Comparison of ENCODE assay signal across 20 cellular contexts in the genomic region with DNA sequence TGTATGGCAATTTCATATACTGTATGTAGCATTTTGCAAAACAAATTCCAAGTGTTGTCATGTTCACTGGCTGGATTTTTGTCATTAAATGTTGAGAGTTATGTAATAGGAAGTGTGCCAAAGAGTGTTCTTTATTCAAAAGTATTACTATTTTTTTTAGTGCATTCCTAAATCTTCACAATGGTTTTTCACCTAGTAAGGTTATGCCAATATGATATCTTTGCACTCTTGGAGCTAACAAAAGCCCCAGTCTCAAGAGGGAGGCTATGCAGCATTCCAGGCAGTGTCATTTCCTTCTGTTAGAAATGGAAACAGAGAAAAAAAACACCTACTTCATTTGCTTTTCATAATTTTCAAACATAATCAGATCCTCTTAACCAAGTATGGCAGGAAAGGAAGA. TPM values are rescaled to one million over a fixed set of nuclear protein-coding genes. Genes with fewer than 3 reads are reported as not detected.
DNase-seq lines count a peak whose midpoint lies in the region; ATAC-seq, FAIRE-seq and TF ChIP-seq lines count a peak whose summit lies in the region.
"Had no signal": no experiment of that assay in that cellular context is flagged by ENCODE, and none has a peak within 500 bp of the region (broad histone marks: within the 10 kb centered on the region; RNA-seq: fewer than 3 reads in every experiment).

No MANE protein-coding gene starts in this region.

- H3K27ac ChIP-seq in HCT116 (ENCODE audit: low read depth, low read length) (no peak overlapping the region), K562 (ENCODE audit: extremely low read depth, low read depth, low read length) (peak overlapping the region; percentile 11; the same call in 1 of the 3 replicates), hepatocyte (peak overlapping the region; percentile 62), smooth muscle cell (ENCODE audit: low read depth) (peak overlapping the region; percentile 76)
- H3K27ac ChIP-seq in CD4-positive, alpha-beta memory T cell (ENCODE audit: low read depth, low read length), result no peak overlapping the region

- H3K9me1 ChIP-seq in K562 (ENCODE audit: control insufficient read depth, insufficient read depth, low read length), result no peaks in the 10 kb centered on the region

- FAIRE-seq in K562 (lab: Jason Lieb, UNC), result no peak
- FAIRE-seq: HepG2 had no signal

- no peak for TF ChIP-seq EP300 in K562 (IDR thresholded peaks at IDR 0.05; ENCODE audit: low read length)

- TF ChIP-seq POLR2A in HCT116 (IDR thresholded peaks at IDR 0.05; ENCODE audit: borderline replicate concordance, extremely low read depth, insufficient read depth, insufficient read length) (no peak), K562 (conservative IDR thresholded peaks at IDR 0.05) (no peak)

- H3K36me3 ChIP-seq in HCT116 (ENCODE audit: control insufficient read depth in 1 of 2, insufficient read depth in 2 of 2, low read length in 2 of 2) (no peaks in the 10 kb centered on the region), K562 (ENCODE audit: control insufficient read depth, insufficient read depth, low read length) (no peaks in the 10 kb centered on the region), hepatocyte (replicated peaks; ENCODE audit: insufficient read depth, low read depth) (no peaks in the 10 kb centered on the region), smooth muscle cell (ENCODE audit: low read depth) (no peaks in the 10 kb centered on the region)
- no peaks in the 10 kb centered on the region for H3K36me3 ChIP-seq in CD4-positive, alpha-beta memory T cell (ENCODE audit: insufficient read depth, low read length)

- no peaks in the 10 kb centered on the region for H4K20me1 ChIP-seq in HCT116 (ENCODE audit: insufficient read depth)
- H4K20me1 ChIP-seq in K562 (replicated peaks; ENCODE audit: control insufficient read depth, insufficient read depth, low read length), result no peaks in the 10 kb centered on the region
- no peaks in the 10 kb centered on the region for H4K20me1 ChIP-seq in hepatocyte (ENCODE audit: insufficient read depth, poor library complexity, severe bottlenecking)
- H4K20me1 ChIP-seq in smooth muscle cell (ENCODE audit: low read depth), result no peaks in the 10 kb centered on the region

- no peak for ATAC-seq in HCT116
- no peak for ATAC-seq in K562
- ATAC-seq in GM21367 (IDR thresholded peaks at IDR 0.05; ENCODE audit: unreplicated experiment), result no peak
- no peak for ATAC-seq in GM18517 (IDR thresholded peaks at IDR 0.05; ENCODE audit: unreplicated experiment)
- ATAC-seq: activated CD4-positive, alpha-beta T cell treated with anti-CD3 and anti-CD28 coated beads for 36 hours; HepG2; left lobe of liver; naive thymus-derived CD4-positive, alpha-beta T cell had no signal

- H3K79me2 ChIP-seq in HCT116 (ENCODE audit: insufficient read depth, low read length) (no peaks in the 10 kb centered on the region), K562 (ENCODE audit: control insufficient read depth, insufficient read depth, low read length) (peaks cover 27% of the 10 kb centered on the region), hepatocyte (no peaks in the 10 kb centered on the region), smooth muscle cell (ENCODE audit: low read depth) (no peaks in the 10 kb centered on the region)

- POLR2A ChIA-PET in HCT116 (lab: Charles Lee), result interaction anchor here (1.9 kb wide), 1 partner anchor 96 kb away, joined by 6 read pairs; no protein-coding TSS in a partner anchor
- POLR2A ChIA-PET in K562 (lab: Yijun Ruan, JAX), result interaction anchor here (1.4 kb wide), 1 partner anchor 82 kb away, joined by 5 read pairs; no protein-coding TSS in a partner anchor
- POLR2A ChIA-PET in CD4-positive, alpha-beta memory T cell (lab: Charles Lee; ENCODE audit: partially characterized antibody), result interaction anchor here (2.1 kb wide), 1 partner anchor 23 kb away, joined by 7 read pairs; no protein-coding TSS in a partner anchor

- in situ Hi-C loops in K562 (cut with MboI), result loop anchor here (5.0 kb wide), 1 partner anchor 91 kb away; no protein-coding TSS in a partner anchor

- H3K27me3 Mint-ChIP-seq in CD4-positive, alpha-beta memory T cell, result peaks cover 0 to 2% of the 10 kb centered on the region in 2 donors
- H3K27me3 Mint-ChIP-seq: activated CD4-positive, alpha-beta T cell treated with anti-CD3 and anti-CD28 coated beads for 36 hours; activated naive CD8-positive, alpha-beta T cell had no signal

- RAD21 ChIA-PET in HCT116 (lab: Charles Lee; ENCODE audit: low non-redundant PET in 1 of 2, low total read pairs in 2 of 2, uncharacterized antibody in 2 of 2, unreplicated experiment in 2 of 2), result no interaction called here

- no peaks in the 10 kb centered on the region for H3K9me2 ChIP-seq in HCT116 (ENCODE audit: insufficient read depth)
- no peaks in the 10 kb centered on the region for H3K9me2 ChIP-seq in hepatocyte (replicated peaks; ENCODE audit: insufficient read depth)

- CTCF ChIA-PET in HCT116 (lab: Charles Lee) (interaction anchor here (1.5 to 2.6 kb wide), 3 partner anchors 98 to 410 kb away, joined by 4 to 8 read pairs (median 6); no protein-coding TSS in a partner anchor), K562 (lab: Yijun Ruan, JAX; ENCODE audit: low intra/inter-chr PET ratio) (no interaction called here)
- CTCF ChIA-PET in CD4-positive, alpha-beta memory T cell (lab: Charles Lee; ENCODE audit: partially characterized antibody), result interaction anchor here (0.5 to 3.1 kb wide), 3 partner anchors 83 to 395 kb away, joined by 3 to 15 read pairs (median 3); no protein-coding TSS in a partner anchor

- TF ChIP-seq CTCF in HCT116 (IDR thresholded peaks at IDR 0.05 in 2 of 3, conservative IDR thresholded peaks at IDR 0.05 in 1 of 3; ENCODE audit: borderline replicate concordance in 1 of 3, insufficient read depth in 1 of 3, low read depth in 2 of 3, low read length in 2 of 3) (no peak), K562 (IDR thresholded peaks at IDR 0.05 in 2 of 3, conservative IDR thresholded peaks at IDR 0.05 in 1 of 3; ENCODE audit: insufficient read depth in 2 of 3, low read depth in 1 of 3, low read length in 3 of 3) (no peak), hepatocyte (IDR thresholded peaks at IDR 0.05; ENCODE audit: poor library complexity) (no peak), smooth muscle cell (IDR thresholded peaks at IDR 0.05; ENCODE audit: borderline replicate concordance, insufficient read depth, poor library complexity, severe bottlenecking) (no peak)

- no peak for TF ChIP-seq RAD21 in HCT116 (IDR thresholded peaks at IDR 0.05; ENCODE audit: low read depth)
- no peak for TF ChIP-seq RAD21 in K562 (CRISPR knock-in tag; conservative IDR thresholded peaks at IDR 0.05 in 1 of 2, IDR thresholded peaks at IDR 0.05 in 1 of 2)

- H3K27ac Mint-ChIP-seq in CD4-positive, alpha-beta memory T cell, result no peak overlapping the region
- H3K27ac Mint-ChIP-seq: activated CD4-positive, alpha-beta T cell treated with anti-CD3 and anti-CD28 coated beads for 36 hours; activated naive CD8-positive, alpha-beta T cell; naive thymus-derived CD4-positive, alpha-beta T cell had no signal

- H3K9me3 Mint-ChIP-seq in CD4-positive, alpha-beta memory T cell, result peaks cover 0 to 2% (median 0%) of the 10 kb centered on the region in 8 donors

- H3K27me3 ChIP-seq in HCT116 (ENCODE audit: insufficient read depth, low read length) (no peaks in the 10 kb centered on the region), K562 (ENCODE audit: control insufficient read depth in 2 of 2, insufficient read depth in 2 of 2, low read length in 2 of 2) (no peaks in the 10 kb centered on the region), hepatocyte (no peaks in the 10 kb centered on the region), smooth muscle cell (ENCODE audit: low read depth) (no peaks in the 10 kb centered on the region)
- no peaks in the 10 kb centered on the region for H3K27me3 ChIP-seq in CD4-positive, alpha-beta memory T cell (ENCODE audit: insufficient read depth, low read length)

- H3F3A ChIP-seq in smooth muscle cell (ENCODE audit: low read depth), result peaks cover 4% of the 10 kb centered on the region

- no peak overlapping the region for H3K4me3 Mint-ChIP-seq in CD4-positive, alpha-beta memory T cell
- H3K4me3 Mint-ChIP-seq: activated CD4-positive, alpha-beta T cell treated with anti-CD3 and anti-CD28 coated beads for 36 hours; activated naive CD8-positive, alpha-beta T cell; naive thymus-derived CD4-positive, alpha-beta T cell had no signal

- H3K4me1 ChIP-seq in HCT116 (ENCODE audit: control insufficient read depth in 1 of 2, insufficient read depth in 2 of 2, low read length in 2 of 2) (peaks cover 13 to 18% of the 10 kb centered on the region in 2 experiments), K562 (replicated peaks in 1 of 2; ENCODE audit: control insufficient read depth in 2 of 2, insufficient read depth in 2 of 2, low read length in 2 of 2) (peaks cover 20 to 75% of the 10 kb centered on the region in 2 experiments), hepatocyte (ENCODE audit: insufficient read depth) (peaks cover 19% of the 10 kb centered on the region), smooth muscle cell (ENCODE audit: low read depth) (peaks cover 44% of the 10 kb centered on the region)
- peaks cover 13% of the 10 kb centered on the region for H3K4me1 ChIP-seq in CD4-positive, alpha-beta memory T cell (ENCODE audit: insufficient read depth, low read length)

- intact Hi-C loops in HCT116 (cut with micrococcal nuclease), result loop anchor here (10.0 kb wide), 1 partner anchor 219 kb away; the partner anchor contains the start of gene ATG10
- intact Hi-C loops in K562 (cut with micrococcal nuclease), result no loop called here
- intact Hi-C loops in CD4-positive, alpha-beta memory T cell (cut with micrococcal nuclease), result no loop called here

- H3K9ac ChIP-seq in HCT116 (ENCODE audit: low read length) (no peak overlapping the region), K562 (ENCODE audit: insufficient read depth in 1 of 2, low read depth in 2 of 2, low read length in 2 of 2) (no peak overlapping the region), smooth muscle cell (ENCODE audit: low read depth) (no peak overlapping the region)

- DNase-seq in HCT116 (ENCODE audit: low read depth, low spot score), result no peak
- no peak for DNase-seq in K562 (ENCODE audit: extremely low read depth in 1 of 4, low spot score in 3 of 4)
- no peak for DNase-seq in hepatocyte (ENCODE audit: low spot score)
- no peak for DNase-seq in smooth muscle cell (lab: John Stamatoyannopoulos, UW; ENCODE audit: unreplicated experiment)
- DNase-seq in DMS79 treated with DMSO at 0.1 percent for 48 hours (lab: John Stamatoyannopoulos, UW), result no peak
- DNase-seq in CD4-positive, alpha-beta memory T cell, result no peak
- DNase-seq: activated CD4-positive, alpha-beta T cell treated with anti-CD3 and anti-CD28 coated beads for 36 hours; DMS 273 treated with DMSO at 0.1 percent for 48 hours; MV-4-11; naive thymus-derived CD4-positive, alpha-beta T cell; NCI-H2171 treated with DMSO at 0.1 percent for 48 hours; retina; SHP77 treated with DMSO at 0.1 percent for 48 hours; stimulated activated CD4-positive, alpha-beta T cell treated with anti-CD3 and anti-CD28 coated beads, Interleukin-2, amount 100 ng/mL, for 48 hours; T-helper 9 cell had no signal

- H3K9me3 ChIP-seq in HCT116 (ENCODE audit: control insufficient read depth in 1 of 2, insufficient read depth in 1 of 2, low read depth in 1 of 2, low read length in 2 of 2) (no peaks in the 10 kb centered on the region), K562 (replicated peaks; ENCODE audit: control insufficient read depth, insufficient read depth, low read depth, low read length) (no peaks in the 10 kb centered on the region), hepatocyte (ENCODE audit: low read depth) (no peaks in the 10 kb centered on the region), smooth muscle cell (replicated peaks; ENCODE audit: low read depth) (no peaks in the 10 kb centered on the region)
- no peaks in the 10 kb centered on the region for H3K9me3 ChIP-seq in CD4-positive, alpha-beta memory T cell (ENCODE audit: control insufficient read depth in 1 of 2, low read length in 2 of 2)

- H2AFZ ChIP-seq in HCT116 (ENCODE audit: low read depth, low read length, poor library complexity, severe bottlenecking) (peak overlapping the region; percentile 95), K562 (ENCODE audit: low read depth, low read length) (peak overlapping the region; percentile 73), hepatocyte (no peak overlapping the region), smooth muscle cell (ENCODE audit: low read depth) (no peak overlapping the region)

- no peak overlapping the region for H3K4me2 ChIP-seq in HCT116 (ENCODE audit: low read length)
- H3K4me2 ChIP-seq in K562 (ENCODE audit: insufficient read depth, low read length), result no peak overlapping the region
- no peak overlapping the region for H3K4me2 ChIP-seq in hepatocyte
- H3K4me2 ChIP-seq in smooth muscle cell, result peak overlapping the region; percentile 73

- H3K4me1 Mint-ChIP-seq in CD4-positive, alpha-beta memory T cell, result peaks cover 6 to 25% (median 19%) of the 10 kb centered on the region in 4 donors

- peaks cover 0 to under 1% of the 10 kb centered on the region in 2 donors for H3K36me3 Mint-ChIP-seq in CD4-positive, alpha-beta memory T cell
- H3K36me3 Mint-ChIP-seq: activated naive CD8-positive, alpha-beta T cell had no signal

- BruUV-seq in HCT116 (replicated peaks; lab: Mats Ljungman, UMichigan), result no TSS peak
- BruUV-seq in K562 (replicated peaks; lab: Mats Ljungman, UMichigan), result no TSS peak

- H3K4me3 ChIP-seq in HCT116 (replicated peaks in 1 of 2; ENCODE audit: low read depth in 1 of 2, low read length in 2 of 2) (no peak overlapping the region), K562 (no peak overlapping the region), hepatocyte (no peak overlapping the region), smooth muscle cell (no peak overlapping the region)
- H3K4me3 ChIP-seq in CD4-positive, alpha-beta memory T cell (ENCODE audit: low read length in 2 of 2), result no peak overlapping the region

RNA-seq across cellular contexts. Expression of gene SSBP2, which starts 5.1 kb away (rescaled TPM):
- total RNA-seq in HCT116 (2021; ENCODE audit: unreplicated experiment), result 5.2 TPM
- 4.0 TPM in 2 replicates for polyA plus RNA-seq in HCT116 (2012)
- 60.8 and 64.6 TPM in 2 replicates for total RNA-seq in K562 (2011; cell fraction: chromatin; rRNA removed; ENCODE audit: low replicate concordance)
- 20.4 and 22.5 TPM in 2 replicates for total RNA-seq in K562 (2011; cell fraction: nucleolus; rRNA removed)
- total RNA-seq in K562 (2011; cell fraction: nucleoplasm; rRNA removed), result 30.7 and 41.1 TPM in 2 replicates
- 22.3 and 30.2 TPM in 2 replicates for total RNA-seq in K562 (2014; rRNA removed)
- total RNA-seq in K562 (2014; rRNA removed; fragmentation: Illumina TruSeq; extraction: Trizol), result 42.1 and 47.2 TPM in 2 replicates
- 37.7 and 39.9 TPM in 2 replicates for total RNA-seq in K562 (2015; rRNA removed; fragmentation: Illumina TruSeq; extraction: Trizol)
- 36.4 and 41.1 TPM in 2 replicates for total RNA-seq in K562 (2021)
- 47.6 and 88.4 TPM in 2 replicates for polyA plus RNA-seq in K562 (2011; rRNA removed)
- polyA plus RNA-seq in K562 (2011; cell fraction: cytosol; rRNA removed), result 32.1 and 43.1 TPM in 2 replicates
- polyA plus RNA-seq in K562 (2011; cell fraction: nucleus; rRNA removed), result 34.8 and 49.1 TPM in 2 replicates
- 37.3 and 54.7 TPM in 2 replicates for polyA plus RNA-seq in K562 (2012)
- 62.5 and 78.7 TPM in 2 replicates for polyA plus RNA-seq in K562 (2014; fragmentation: Illumina TruSeq; extraction: Trizol)
- 100 to 1,000 TPM in 1 of 2 experiments, 10 to 100 TPM in 1; 81.8 to 133 TPM for polyA plus RNA-seq in K562 (2014; fragmentation: Nextera tagmentation; extraction: Ambion mirVana)
- polyA plus RNA-seq in K562 (2014; rRNA removed), result 35.1 and 44.6 TPM in 2 replicates
- polyA minus RNA-seq in K562 (2011; rRNA and poly(A)+ RNA removed), result 42.0 and 53.6 TPM in 2 replicates
- polyA minus RNA-seq in K562 (2011; cell fraction: cytosol; rRNA and poly(A)+ RNA removed), result 10.9 and 20.5 TPM in 2 replicates
- 24.2 and 28.5 TPM in 2 replicates for polyA minus RNA-seq in K562 (2011; cell fraction: nucleus; rRNA and poly(A)+ RNA removed)
- 23.7 and 29.3 TPM in 2 replicates for total RNA-seq in hepatocyte
- 47.7 and 48.2 TPM in 2 replicates for polyA plus RNA-seq in hepatocyte
- 21.1 and 48.0 TPM in 2 replicates for total RNA-seq in smooth muscle cell
- 33.3 and 44.0 TPM in 2 replicates for polyA plus RNA-seq in smooth muscle cell
- total RNA-seq in CD4-positive, alpha-beta memory T cell, result 10 to 100 TPM; 54.4 to 63.3 TPM
- polyA plus RNA-seq in CD4-positive, alpha-beta memory T cell, result 10 to 100 TPM; 46.4 to 91.7 TPM
- total RNA-seq: HepG2 had no signal

Comparison
In these comparisons a context has a peak if more than half of its experiments do, and no peak if none do; other contexts are left out.
1. H2AFZ ChIP-seq: peak in HCT116 (single experiment) and K562 (single experiment); none in hepatocyte (single experiment) and smooth muscle cell (single experiment).
2. H3K27ac ChIP-seq: peak in K562 (single experiment), hepatocyte (single experiment) and smooth muscle cell (single experiment); none in HCT116 (single experiment) and CD4-positive, alpha-beta memory T cell (single experiment).